Comparison of ENCODE assay signal across 34 cellular contexts in genomic region chr7:139038691-139039090, GRCh38. TPM values are rescaled to one million over a fixed set of nuclear protein-coding genes. Genes with fewer than 3 reads are reported as not detected.
"Had no signal": no experiment of that assay in that cellular context is flagged by ENCODE, and none has a peak within 500 bp of the region (broad histone marks: within the 10 kb centered on the region; RNA-seq: fewer than 3 reads in every experiment).

No MANE protein-coding gene starts in this region.

- H3K4me2 ChIP-seq: PC-9 had no signal

- H3K4me3 ChIP-seq: ascending aorta, cardiac muscle cell, colonic mucosa, MG63, PC-9 had no signal

- H3K4me3 Mint-ChIP-seq: activated B cell treated with CpG ODN at 0.5 μM for 24 hours; activated naive CD8-positive, alpha-beta T cell treated with anti-CD3 and anti-CD28 coated beads, Interleukin-2, amount 10 ng/mL, durations not matched to agents 7 days and 5 days; activated T-cell treated with anti-CD3 and anti-CD28 coated beads, Interleukin-2, amount 50 U/mL, for 24 hours; central memory CD8-positive, alpha-beta T cell; T-cell had no signal

- ATAC-seq: Right ventricle myocardium inferior, SK-N-SH treated with all-trans-retinoic acid at 6 μM for 48 hours, T-cell had no signal

- H3K27me3 ChIP-seq: ascending aorta, colonic mucosa, MG63 had no signal

- DNase-seq: activated B cell treated with CpG ODN at 0.5 μM for 24 hours; activated CD4-positive, alpha-beta T cell treated with anti-CD3 and anti-CD28 coated beads for 1 hour; activated CD4-positive, alpha-beta T cell treated with anti-CD3 and anti-CD28 coated beads for 48 hours; activated CD4-positive, alpha-beta T cell treated with anti-CD3 and anti-CD28 coated beads, Interleukin-2, amount 50 U/mL, for 48 hours; activated effector memory CD4-positive, alpha-beta T cell treated with Interleukin-2 at 50 U/mL for 16 hours; activated naive CD4-positive, alpha-beta T cell treated with anti-CD3 and anti-CD28 coated beads, Interleukin-2, amount 50 U/mL, for 16 hours; activated naive CD8-positive, alpha-beta T cell treated with anti-CD3 and anti-CD28 coated beads, Interleukin-2, amount 10 ng/mL, durations not matched to agents 7 days and 5 days; activated T-cell treated with anti-CD3 and anti-CD28 coated beads, Interleukin-2, amount 50 U/mL, for 24 hours; amygdala; colonic mucosa; Karpas-422; MG63; NCI-H1048; NCI-H1105 treated with DMSO at 0.1 percent for 48 hours; NCI-H1436; NCI-H187; NCI-H2171 treated with DMSO at 0.1 percent for 48 hours; NCI-H2227 treated with DMSO at 0.1 percent for 48 hours; NCI-H446; NCI-H510A treated with DMSO at 0.1 percent for 48 hours; NCI-H526 treated with DMSO at 0.1 percent for 48 hours; PC-9; SIG-M5; T-cell; T-helper 2 cell; T-helper 9 cell had no signal

- H3K27me3 Mint-ChIP-seq: activated B cell treated with CpG ODN at 0.5 μM for 24 hours; activated T-cell treated with anti-CD3 and anti-CD28 coated beads, Interleukin-2, amount 50 U/mL, for 24 hours; central memory CD8-positive, alpha-beta T cell; T-cell had no signal

- H3K36me3 ChIP-seq: ascending aorta, cardiac muscle cell, colonic mucosa had no signal

- H3K9me3 ChIP-seq: ascending aorta, colonic mucosa, MG63 had no signal

- H3K9me3 Mint-ChIP-seq: activated B cell treated with CpG ODN at 0.5 μM for 24 hours; activated naive CD8-positive, alpha-beta T cell treated with anti-CD3 and anti-CD28 coated beads, Interleukin-2, amount 10 ng/mL, durations not matched to agents 7 days and 5 days; activated T-cell treated with anti-CD3 and anti-CD28 coated beads, Interleukin-2, amount 50 U/mL, for 24 hours; central memory CD8-positive, alpha-beta T cell; T-cell had no signal

- H3K27ac ChIP-seq: ascending aorta, cardiac muscle cell, colonic mucosa, PC-9, RWPE1, VCaP had no signal

- H3K4me1 ChIP-seq: colonic mucosa had no signal

- H3K27ac Mint-ChIP-seq: activated B cell treated with CpG ODN at 0.5 μM for 24 hours; activated naive CD8-positive, alpha-beta T cell treated with anti-CD3 and anti-CD28 coated beads, Interleukin-2, amount 10 ng/mL, durations not matched to agents 7 days and 5 days; activated T-cell treated with anti-CD3 and anti-CD28 coated beads, Interleukin-2, amount 50 U/mL, for 24 hours had no signal

RNA-seq across cellular contexts. Expression of gene ZC3HAV1L, which starts 2.8 kb away (rescaled TPM):
- total RNA-seq: OCI-LY7 had no signal
